ENCODE assay signal across 22 cellular contexts in the genomic region with DNA sequence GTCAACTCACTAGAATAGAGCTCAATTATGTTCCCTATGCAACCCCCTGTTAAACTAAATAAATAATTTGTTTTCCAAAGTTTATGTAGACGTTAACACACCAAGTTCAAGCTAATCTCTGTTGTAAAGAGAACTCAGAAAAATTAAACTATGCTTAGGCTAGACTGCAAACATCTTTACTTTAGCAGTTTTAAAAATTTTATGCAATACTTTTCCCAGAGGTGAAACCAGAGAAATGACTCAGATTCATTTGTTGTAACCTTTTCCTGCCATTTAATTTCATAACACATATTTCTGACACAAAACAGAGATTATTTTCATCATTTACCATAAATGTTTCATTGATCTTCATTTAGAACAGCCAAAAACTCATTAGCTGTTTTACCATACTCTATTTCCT. TPM values are rescaled to one million over a fixed set of nuclear protein-coding genes. Genes with fewer than 3 reads are reported as not detected.
"Had no signal": no experiment of that assay in that cellular context is flagged by ENCODE, and none has a peak within 500 bp of the region (broad histone marks: within the 10 kb centered on the region; RNA-seq: fewer than 3 reads in every experiment).

No MANE protein-coding gene starts in this region.

- DNase-seq: activated CD4-positive, alpha-beta T cell treated with anti-CD3 and anti-CD28 coated beads, Interleukin-2, amount 50 U/mL, for 1 hour; activated CD4-positive, CD25-positive, alpha-beta regulatory T cell treated with anti-CD3 and anti-CD28 coated beads, Interleukin-2, amount 50 U/mL, for 72 hours; activated CD8-positive, alpha-beta memory T cell treated with anti-CD3 and anti-CD28 coated beads, Interleukin-2, amount 50 U/mL, for 4 hours; activated effector memory CD4-positive, alpha-beta T cell treated with Interleukin-2 at 50 U/mL for 16 hours; activated naive CD4-positive, alpha-beta T cell treated with anti-CD3 and anti-CD28 coated beads, Interleukin-2, amount 10 ng/mL, durations not matched to agents 7 days and 5 days; activated naive CD8-positive, alpha-beta T cell treated with anti-CD3 and anti-CD28 coated beads, Interleukin-2, amount 50 U/mL, for 24 hours; activated T-cell treated with anti-CD3 and anti-CD28 coated beads, Interleukin-2, amount 50 U/mL, for 48 hours; dermis blood vessel endothelial cell; effector memory CD8-positive, alpha-beta T cell; gastrocnemius medialis; heart left ventricle; lower lobe of right lung; naive thymus-derived CD8-positive, alpha-beta T cell; posterior cingulate gyrus; stimulated activated CD4-positive, alpha-beta T cell treated with anti-CD3 and anti-CD28 coated beads, Interleukin-15, amount 100 ng/mL, for 24 hours; stimulated activated CD4-positive, alpha-beta T cell treated with anti-CD3 and anti-CD28 coated beads, Interleukin-4, amount 100 ng/mL, for 1 hour; stimulated activated naive CD8-positive, alpha-beta T cell treated with anti-CD3 and anti-CD28 coated beads, Interleukin-15, amount 100 ng/mL, for 72 hours; SW 1271; T-helper 2 cell; testis had no signal

- H3K4me1 ChIP-seq: ascending aorta, gastrocnemius medialis, heart left ventricle, lower lobe of right lung, testis had no signal

- H3K27me3 ChIP-seq: ascending aorta, gastrocnemius medialis, heart left ventricle, testis had no signal

- ATAC-seq: activated naive CD8-positive, alpha-beta T cell treated with anti-CD3 and anti-CD28 coated beads, Interleukin-2, amount 50 U/mL, for 24 hours; effector memory CD8-positive, alpha-beta T cell; gastrocnemius medialis; lower lobe of right lung; naive thymus-derived CD8-positive, alpha-beta T cell; stimulated activated naive CD8-positive, alpha-beta T cell treated with anti-CD3 and anti-CD28 coated beads, Interleukin-15, amount 100 ng/mL, for 72 hours had no signal

- H3K9me3 ChIP-seq: ascending aorta, gastrocnemius medialis, heart left ventricle, lower lobe of right lung, testis had no signal

- H3K36me3 ChIP-seq: ascending aorta, lower lobe of right lung had no signal

- H3K4me3 ChIP-seq: ascending aorta, gastrocnemius medialis, heart left ventricle, lower lobe of right lung, skin epidermis, testis had no signal

RNA-seq across cellular contexts. Expression of gene ABCC9, which starts 27.4 kb away (rescaled TPM):
- total RNA-seq: naive thymus-derived CD8-positive, alpha-beta T cell had no signal
